8 cellular contexts compared by ENCODE assay signal in genomic region chr16:89561195-89562026, GRCh38. TPM values are rescaled to one million over a fixed set of nuclear protein-coding genes. Genes with fewer than 3 reads are reported as not detected.
DNase-seq lines count a peak whose midpoint lies in the region; ATAC-seq, FAIRE-seq and TF ChIP-seq lines count a peak whose summit lies in the region.

No MANE protein-coding gene starts in this region.

- H3K27ac Mint-ChIP-seq in activated CD8-positive, alpha-beta memory T cell treated with anti-CD3 and anti-CD28 coated beads, Interleukin-2, amount 10 ng/mL, durations not matched to agents 7 days and 5 days, result peak overlapping the region; percentile 89

- H3K9ac ChIP-seq in adipocyte (ENCODE audit: low read length) (peak overlapping the region; percentile 99), HepG2 (ENCODE audit: insufficient read depth, low read depth, low read length) (peak overlapping the region; percentile 100)

- H3K4me2 ChIP-seq in HepG2 (ENCODE audit: low read depth, low read length), result peak overlapping the region; percentile 97

- H3K79me2 ChIP-seq in HepG2 (ENCODE audit: insufficient read depth, low read length), result peaks cover 25% of the 10 kb centered on the region

- in situ Hi-C loops in HepG2 (cut with HindIII; ENCODE audit: extremely low pct_ligation_motif_present, low pct_unique_long_range_greater_than_20kb), result no loop called here

- H2AFZ ChIP-seq in HepG2 (ENCODE audit: low read length), result no peak overlapping the region

- BruUV-seq in HepG2 (replicated peaks; lab: Mats Ljungman, UMichigan), result no TSS peak

- peak overlapping the region; percentile 98 for H3K27ac ChIP-seq in HepG2 (ENCODE audit: extremely low read length, insufficient read depth, low read length)
- peak overlapping the region; percentile 85 to 97 for H3K27ac ChIP-seq in tibial artery

- intact Hi-C loops in HepG2 (cut with micrococcal nuclease; ENCODE audit: unreplicated experiment) (no loop called here), tibial artery (cut with DNase I; ENCODE audit: low total_unique reads) (no loop called here)

- POLR2A ChIA-PET in HepG2 (lab: Yijun Ruan, JAX), result interaction anchor here (1.0 kb wide), 1 partner anchor 16 kb away, joined by 4 read pairs; no protein-coding TSS in a partner anchor

- peak in 1 of 2 experiments; percentile 64; a peak in 2 of 4 replicates for TF ChIP-seq POLR2A in HepG2 (IDR thresholded peaks at IDR 0.05; ENCODE audit: insufficient read depth in 1 of 2, low read depth in 2 of 2, low read length in 2 of 2)

- H4K20me1 ChIP-seq in HepG2 (ENCODE audit: insufficient read depth, low read length), result peaks cover 57% of the 10 kb centered on the region

- H3K27me3 Mint-ChIP-seq in activated CD8-positive, alpha-beta memory T cell treated with anti-CD3 and anti-CD28 coated beads, Interleukin-2, amount 10 ng/mL, durations not matched to agents 7 days and 5 days, result no peaks in the 10 kb centered on the region

- H3K36me3 ChIP-seq in adipocyte (ENCODE audit: control insufficient read depth, insufficient read depth, low read length, severe bottlenecking) (peaks cover 44% of the 10 kb centered on the region), HepG2 (replicated peaks in 1 of 2; ENCODE audit: control insufficient read depth in 1 of 2, insufficient read depth in 2 of 2, low read length in 2 of 2) (peaks cover 28 to 42% of the 10 kb centered on the region in 2 experiments), tibial artery (peaks cover 33 to 55% (median 39%) of the 10 kb centered on the region in 3 donors)

- CTCF ChIA-PET in activated CD8-positive, alpha-beta memory T cell treated with anti-CD3 and anti-CD28 coated beads, Interleukin-2, amount 10 ng/mL, durations not matched to agents 7 days and 5 days (lab: Charles Lee), result interaction anchor here (1.1 to 2.0 kb wide), 2 partner anchors 139 to 228 kb away, joined by 3 to 5 read pairs; no protein-coding TSS in a partner anchor
- CTCF ChIA-PET in HepG2 (lab: Yijun Ruan, JAX; ENCODE audit: low intra/inter-chr PET ratio, low total read pairs), result no interaction called here

- no peaks in the 10 kb centered on the region for H3K9me3 Mint-ChIP-seq in activated CD8-positive, alpha-beta memory T cell treated with anti-CD3 and anti-CD28 coated beads, Interleukin-2, amount 10 ng/mL, durations not matched to agents 7 days and 5 days (ENCODE audit: low read depth)

- no peak for DNase-seq in activated CD8-positive, alpha-beta memory T cell treated with anti-CD3 and anti-CD28 coated beads, Interleukin-2, amount 10 ng/mL, durations not matched to agents 7 days and 5 days
- DNase-seq in activated CD8-positive, alpha-beta memory T cell treated with anti-CD3 and anti-CD28 coated beads, Interleukin-2, amount 50 U/mL, for 4 hours, result no peak
- DNase-seq in adipocyte (ENCODE audit: low read depth) (peak; percentile 50), HepG2 (ENCODE audit: low spot score) (no peak), tibial artery (no peak), D341Med (ENCODE audit: low spot score) (no peak), HuH-7.5 (ENCODE audit: low spot score) (no peak)

- 6% methylated on average over 14 of the region's 55 CpGs for WGBS in HepG2 (ENCODE audit: low lambda C conversion rate)

- H3K4me1 Mint-ChIP-seq in activated CD8-positive, alpha-beta memory T cell treated with anti-CD3 and anti-CD28 coated beads, Interleukin-2, amount 10 ng/mL, durations not matched to agents 7 days and 5 days, result peaks cover 69% of the 10 kb centered on the region

- peaks cover 39% of the 10 kb centered on the region for H3K36me3 Mint-ChIP-seq in activated CD8-positive, alpha-beta memory T cell treated with anti-CD3 and anti-CD28 coated beads, Interleukin-2, amount 10 ng/mL, durations not matched to agents 7 days and 5 days

- H3K9me3 ChIP-seq in adipocyte (ENCODE audit: control insufficient read depth, low read length) (no peaks in the 10 kb centered on the region), HepG2 (ENCODE audit: low read length) (no peaks in the 10 kb centered on the region), tibial artery (no peaks in the 10 kb centered on the region)

- H3K4me3 Mint-ChIP-seq in activated CD8-positive, alpha-beta memory T cell treated with anti-CD3 and anti-CD28 coated beads, Interleukin-2, amount 10 ng/mL, durations not matched to agents 7 days and 5 days, result peak overlapping the region; percentile 87

- no peak for FAIRE-seq in HepG2 (lab: Jason Lieb, UNC)

- peak overlapping the region; percentile 89 for H3K4me3 ChIP-seq in adipocyte (ENCODE audit: low read length)
- H3K4me3 ChIP-seq in HepG2 (replicated peaks in 1 of 3; ENCODE audit: insufficient read depth in 1 of 3, low read depth in 2 of 3, low read length in 3 of 3), result peak overlapping the region; percentile 96 to 97 (median 97)
- peak overlapping the region; percentile 76 to 87 for H3K4me3 ChIP-seq in tibial artery

- no peak for TF ChIP-seq EP300 in HepG2 (IDR thresholded peaks at IDR 0.05; ENCODE audit: low read depth in 2 of 2, low read length in 2 of 2)
- no peak for TF ChIP-seq EP300 in HepG2 (CRISPR knock-in tag; IDR thresholded peaks at IDR 0.05; ENCODE audit: borderline replicate concordance)

- TF ChIP-seq CTCF in HepG2 (CRISPR knock-in tag; IDR thresholded peaks at IDR 0.05), result no peak
- no peak for TF ChIP-seq CTCF in tibial artery (IDR thresholded peaks at IDR 0.05)

- ATAC-seq in activated CD8-positive, alpha-beta memory T cell treated with anti-CD3 and anti-CD28 coated beads, Interleukin-2, amount 10 ng/mL, durations not matched to agents 7 days and 5 days, result no peak
- ATAC-seq in HepG2 (no peak), HG03432 (IDR thresholded peaks at IDR 0.05; ENCODE audit: unreplicated experiment) (no peak)

- no peaks in the 10 kb centered on the region for H3K27me3 ChIP-seq in adipocyte (replicated peaks; ENCODE audit: control insufficient read depth, insufficient read depth, low read length)
- no peaks in the 10 kb centered on the region for H3K27me3 ChIP-seq in HepG2 (ENCODE audit: control insufficient read depth in 1 of 2, insufficient read depth in 2 of 2, low read length in 2 of 2)
- H3K27me3 ChIP-seq in tibial artery, result no peaks in the 10 kb centered on the region

- no peak for TF ChIP-seq RAD21 in HepG2 (CRISPR knock-in tag; IDR thresholded peaks at IDR 0.05)

- H3K4me1 ChIP-seq in adipocyte (ENCODE audit: control insufficient read depth, insufficient read depth, low read length), result peaks cover 63% of the 10 kb centered on the region
- peaks cover 75% of the 10 kb centered on the region for H3K4me1 ChIP-seq in HepG2 (ENCODE audit: insufficient read depth, low read length)
- H3K4me1 ChIP-seq in tibial artery, result peaks cover 0 to 52% (median 33%) of the 10 kb centered on the region in 4 donors

RNA-seq across cellular contexts. Expression of gene RPL13, which starts 0.9 kb away (rescaled TPM):
- 1,000 to 10,000 TPM; 2,153 to 2,209 TPM for total RNA-seq in activated CD8-positive, alpha-beta memory T cell treated with anti-CD3 and anti-CD28 coated beads, Interleukin-2, amount 10 ng/mL, durations not matched to agents 7 days and 5 days
- total RNA-seq in HepG2 (2016; rRNA removed; fragmentation: Illumina TruSeq; extraction: Trizol), result 2,988 and 3,233 TPM in 2 replicates
- total RNA-seq in HepG2 (2016; cell fraction: cytosol; rRNA removed; fragmentation: Illumina TruSeq; extraction: Trizol; ENCODE audit: low read depth), result 6,142 and 6,743 TPM in 2 replicates
- 3,074 and 3,414 TPM in 2 replicates for total RNA-seq in HepG2 (2016; cell fraction: insoluble cytoplasmic fraction; rRNA removed; fragmentation: Illumina TruSeq; extraction: Trizol)
- total RNA-seq in HepG2 (2016; cell fraction: membrane; rRNA removed; fragmentation: Illumina TruSeq; extraction: Trizol), result 8,788 and 9,254 TPM in 2 replicates
- total RNA-seq in HepG2 (2016; cell fraction: nucleus; rRNA removed; fragmentation: Illumina TruSeq; extraction: Trizol), result 1,061 and 1,137 TPM in 2 replicates
- polyA plus RNA-seq in HepG2 (2011; rRNA removed), result 4,411 and 5,523 TPM in 2 replicates
- polyA plus RNA-seq in HepG2 (2011; cell fraction: cytosol; rRNA removed), result 4,701 and 9,932 TPM in 2 replicates
- polyA plus RNA-seq in HepG2 (2011; cell fraction: nucleus; rRNA removed), result 3,101 and 3,317 TPM in 2 replicates
- 3,379 and 4,912 TPM in 2 replicates for polyA plus RNA-seq in HepG2 (2012)
- polyA plus RNA-seq in HepG2 (2016; cell fraction: cytosol; fragmentation: Illumina TruSeq; extraction: Trizol; ENCODE audit: low read depth), result 8,773 and 9,300 TPM in 2 replicates
- 3,767 and 4,135 TPM in 2 replicates for polyA plus RNA-seq in HepG2 (2016; cell fraction: insoluble cytoplasmic fraction; fragmentation: Illumina TruSeq; extraction: Trizol; ENCODE audit: low read depth)
- 9,832 and 9,939 TPM in 2 replicates for polyA plus RNA-seq in HepG2 (2016; cell fraction: membrane; fragmentation: Illumina TruSeq; extraction: Trizol; ENCODE audit: low read depth)
- polyA plus RNA-seq in HepG2 (2016; cell fraction: nucleus; fragmentation: Illumina TruSeq; extraction: Trizol; ENCODE audit: insufficient read depth, low read depth), result 2,257 and 2,556 TPM in 2 replicates
- 1,096 and 3,482 TPM in 2 replicates for polyA minus RNA-seq in HepG2 (2011; rRNA and poly(A)+ RNA removed; ENCODE audit: low replicate concordance)
- 1,942 and 2,023 TPM in 2 replicates for polyA minus RNA-seq in HepG2 (2011; cell fraction: cytosol; rRNA and poly(A)+ RNA removed)
- polyA minus RNA-seq in HepG2 (2011; cell fraction: nucleus; rRNA and poly(A)+ RNA removed), result 448 and 516 TPM in 2 replicates

RNA-seq across cellular contexts. Expression of gene CPNE7, which starts 14.1 kb away (rescaled TPM):
- total RNA-seq in activated CD8-positive, alpha-beta memory T cell treated with anti-CD3 and anti-CD28 coated beads, Interleukin-2, amount 10 ng/mL, durations not matched to agents 7 days and 5 days, result 1 to 10 TPM in 1 of 2 experiments, under 1 TPM in 1; 0.38 to 3.1 TPM
- total RNA-seq in HepG2 (2016; rRNA removed; fragmentation: Illumina TruSeq; extraction: Trizol), result not detected in 2 replicates
- not detected in 2 replicates for total RNA-seq in HepG2 (2016; cell fraction: cytosol; rRNA removed; fragmentation: Illumina TruSeq; extraction: Trizol; ENCODE audit: low read depth)
- 0.15 TPM in 1 of 2 replicates, not detected in the other for total RNA-seq in HepG2 (2016; cell fraction: insoluble cytoplasmic fraction; rRNA removed; fragmentation: Illumina TruSeq; extraction: Trizol)
- not detected in 2 replicates for total RNA-seq in HepG2 (2016; cell fraction: membrane; rRNA removed; fragmentation: Illumina TruSeq; extraction: Trizol)
- total RNA-seq in HepG2 (2016; cell fraction: nucleus; rRNA removed; fragmentation: Illumina TruSeq; extraction: Trizol), result not detected in 2 replicates
- polyA plus RNA-seq in HepG2 (2011; rRNA removed), result 0.59 and 2.1 TPM in 2 replicates
- 0.19 and 0.32 TPM in 2 replicates for polyA plus RNA-seq in HepG2 (2011; cell fraction: cytosol; rRNA removed)
- 4.5 and 6.2 TPM in 2 replicates for polyA plus RNA-seq in HepG2 (2011; cell fraction: nucleus; rRNA removed)
- 0.27 and 0.35 TPM in 2 replicates for polyA plus RNA-seq in HepG2 (2012)
- polyA plus RNA-seq in HepG2 (2016; cell fraction: cytosol; fragmentation: Illumina TruSeq; extraction: Trizol; ENCODE audit: low read depth), result not detected in 2 replicates
- not detected in 2 replicates for polyA plus RNA-seq in HepG2 (2016; cell fraction: insoluble cytoplasmic fraction; fragmentation: Illumina TruSeq; extraction: Trizol; ENCODE audit: low read depth)
- 0.06 TPM in 1 of 2 replicates, not detected in the other for polyA plus RNA-seq in HepG2 (2016; cell fraction: membrane; fragmentation: Illumina TruSeq; extraction: Trizol; ENCODE audit: low read depth)
- polyA plus RNA-seq in HepG2 (2016; cell fraction: nucleus; fragmentation: Illumina TruSeq; extraction: Trizol; ENCODE audit: insufficient read depth, low read depth), result 0.52 and 1.2 TPM in 2 replicates
- 0.58 and 25.2 TPM in 2 replicates for polyA minus RNA-seq in HepG2 (2011; rRNA and poly(A)+ RNA removed; ENCODE audit: low replicate concordance)
- not detected in 2 replicates for polyA minus RNA-seq in HepG2 (2011; cell fraction: cytosol; rRNA and poly(A)+ RNA removed)
- 0.26 and 0.99 TPM in 2 replicates for polyA minus RNA-seq in HepG2 (2011; cell fraction: nucleus; rRNA and poly(A)+ RNA removed)

RNA-seq across cellular contexts. Expression of gene DPEP1, which starts 52.0 kb away (rescaled TPM):
- not detected for total RNA-seq in activated CD8-positive, alpha-beta memory T cell treated with anti-CD3 and anti-CD28 coated beads, Interleukin-2, amount 10 ng/mL, durations not matched to agents 7 days and 5 days
- total RNA-seq in HepG2 (2016; rRNA removed; fragmentation: Illumina TruSeq; extraction: Trizol), result 19.7 and 37.6 TPM in 2 replicates
- total RNA-seq in HepG2 (2016; cell fraction: cytosol; rRNA removed; fragmentation: Illumina TruSeq; extraction: Trizol; ENCODE audit: low read depth), result 33.1 and 44.2 TPM in 2 replicates
- total RNA-seq in HepG2 (2016; cell fraction: insoluble cytoplasmic fraction; rRNA removed; fragmentation: Illumina TruSeq; extraction: Trizol), result 22.9 and 38.8 TPM in 2 replicates
- 21.1 and 25.9 TPM in 2 replicates for total RNA-seq in HepG2 (2016; cell fraction: membrane; rRNA removed; fragmentation: Illumina TruSeq; extraction: Trizol)
- 32.6 and 36.8 TPM in 2 replicates for total RNA-seq in HepG2 (2016; cell fraction: nucleus; rRNA removed; fragmentation: Illumina TruSeq; extraction: Trizol)
- polyA plus RNA-seq in HepG2 (2011; rRNA removed), result 40.2 and 52.2 TPM in 2 replicates
- 26.5 and 78.5 TPM in 2 replicates for polyA plus RNA-seq in HepG2 (2011; cell fraction: cytosol; rRNA removed)
- 52.0 and 101 TPM in 2 replicates for polyA plus RNA-seq in HepG2 (2011; cell fraction: nucleus; rRNA removed)
- 6.6 and 9.6 TPM in 2 replicates for polyA plus RNA-seq in HepG2 (2012)
- polyA plus RNA-seq in HepG2 (2016; cell fraction: cytosol; fragmentation: Illumina TruSeq; extraction: Trizol; ENCODE audit: low read depth), result 13.7 and 15.6 TPM in 2 replicates
- polyA plus RNA-seq in HepG2 (2016; cell fraction: insoluble cytoplasmic fraction; fragmentation: Illumina TruSeq; extraction: Trizol; ENCODE audit: low read depth), result 23.0 and 24.6 TPM in 2 replicates
- polyA plus RNA-seq in HepG2 (2016; cell fraction: membrane; fragmentation: Illumina TruSeq; extraction: Trizol; ENCODE audit: low read depth), result 18.2 and 22.6 TPM in 2 replicates
- 75.4 and 78.7 TPM in 2 replicates for polyA plus RNA-seq in HepG2 (2016; cell fraction: nucleus; fragmentation: Illumina TruSeq; extraction: Trizol; ENCODE audit: insufficient read depth, low read depth)
- polyA minus RNA-seq in HepG2 (2011; rRNA and poly(A)+ RNA removed; ENCODE audit: low replicate concordance), result 0.12 and 80.3 TPM in 2 replicates
- 12.5 and 17.6 TPM in 2 replicates for polyA minus RNA-seq in HepG2 (2011; cell fraction: cytosol; rRNA and poly(A)+ RNA removed)
- 3.5 and 4.8 TPM in 2 replicates for polyA minus RNA-seq in HepG2 (2011; cell fraction: nucleus; rRNA and poly(A)+ RNA removed)

RNA-seq across cellular contexts. Expression of gene SPG7, which starts 53.2 kb away (rescaled TPM):
- 100 to 1,000 TPM in 1 of 2 experiments, 10 to 100 TPM in 1; 92.1 to 110 TPM for total RNA-seq in activated CD8-positive, alpha-beta memory T cell treated with anti-CD3 and anti-CD28 coated beads, Interleukin-2, amount 10 ng/mL, durations not matched to agents 7 days and 5 days
- total RNA-seq in HepG2 (2016; rRNA removed; fragmentation: Illumina TruSeq; extraction: Trizol), result 63.9 and 136 TPM in 2 replicates
- total RNA-seq in HepG2 (2016; cell fraction: cytosol; rRNA removed; fragmentation: Illumina TruSeq; extraction: Trizol; ENCODE audit: low read depth), result 47.1 and 47.6 TPM in 2 replicates
- total RNA-seq in HepG2 (2016; cell fraction: insoluble cytoplasmic fraction; rRNA removed; fragmentation: Illumina TruSeq; extraction: Trizol), result 54.6 and 131 TPM in 2 replicates
- total RNA-seq in HepG2 (2016; cell fraction: membrane; rRNA removed; fragmentation: Illumina TruSeq; extraction: Trizol), result 46.3 and 47.0 TPM in 2 replicates
- 148 and 166 TPM in 2 replicates for total RNA-seq in HepG2 (2016; cell fraction: nucleus; rRNA removed; fragmentation: Illumina TruSeq; extraction: Trizol)
- polyA plus RNA-seq in HepG2 (2011; rRNA removed), result 66.0 and 77.5 TPM in 2 replicates
- 41.6 and 46.2 TPM in 2 replicates for polyA plus RNA-seq in HepG2 (2011; cell fraction: cytosol; rRNA removed)
- polyA plus RNA-seq in HepG2 (2011; cell fraction: nucleus; rRNA removed), result 327 and 378 TPM in 2 replicates
- 69.0 and 72.2 TPM in 2 replicates for polyA plus RNA-seq in HepG2 (2012)
- polyA plus RNA-seq in HepG2 (2016; cell fraction: cytosol; fragmentation: Illumina TruSeq; extraction: Trizol; ENCODE audit: low read depth), result 8.2 and 9.5 TPM in 2 replicates
- 43.3 and 56.0 TPM in 2 replicates for polyA plus RNA-seq in HepG2 (2016; cell fraction: insoluble cytoplasmic fraction; fragmentation: Illumina TruSeq; extraction: Trizol; ENCODE audit: low read depth)
- 16.9 and 17.6 TPM in 2 replicates for polyA plus RNA-seq in HepG2 (2016; cell fraction: membrane; fragmentation: Illumina TruSeq; extraction: Trizol; ENCODE audit: low read depth)
- polyA plus RNA-seq in HepG2 (2016; cell fraction: nucleus; fragmentation: Illumina TruSeq; extraction: Trizol; ENCODE audit: insufficient read depth, low read depth), result 304 and 336 TPM in 2 replicates
- 76.1 and 106 TPM in 2 replicates for polyA minus RNA-seq in HepG2 (2011; rRNA and poly(A)+ RNA removed; ENCODE audit: low replicate concordance)
- polyA minus RNA-seq in HepG2 (2011; cell fraction: cytosol; rRNA and poly(A)+ RNA removed), result 59.0 and 61.6 TPM in 2 replicates
- polyA minus RNA-seq in HepG2 (2011; cell fraction: nucleus; rRNA and poly(A)+ RNA removed), result 140 and 143 TPM in 2 replicates

Comparison
In these comparisons a context has a peak if more than half of its experiments do, and no peak if none do; other contexts are left out.
1. RNA of gene DPEP1, which starts 52.0 kb away (total RNA-seq): 19.7 to 44.2 TPM in HepG2; not detected in activated CD8-positive, alpha-beta memory T cell treated with anti-CD3 and anti-CD28 coated beads, Interleukin-2, amount 10 ng/mL, durations not matched to agents 7 days and 5 days; every median in the first group is over 10 times any median in the second.
2. Peak in every context shown above with its lines, with median percentiles within 50 percentile points of each other: H3K4me3 ChIP-seq.